In genomic region chr11:57499413-57499982, GRCh38 we compare ENCODE assay signal across 8 cellular contexts. TPM values are rescaled to one million over a fixed set of nuclear protein-coding genes. Genes with fewer than 3 reads are reported as not detected.
DNase-seq lines count a peak whose midpoint lies in the region; FAIRE-seq and TF ChIP-seq lines count a peak whose summit lies in the region.

No MANE protein-coding gene starts in this region.

- H3K9ac ChIP-seq in mucosa of stomach (ENCODE audit: low read length), result no peak overlapping the region

- intact Hi-C loops in testis (cut with DNase I; ENCODE audit: low total_unique reads), result no loop called here

- peaks cover 0 to 16% of the 10 kb centered on the region in 2 experiments; a peak in 1 of 3 replicates for H3K36me3 ChIP-seq in HEK293 (ENCODE audit: control insufficient read depth in 2 of 2, insufficient read depth in 1 of 2, low read length in 2 of 2)
- no peaks in the 10 kb centered on the region for H3K36me3 ChIP-seq in mucosa of stomach (ENCODE audit: control insufficient read depth, insufficient read depth, low read length)
- H3K36me3 ChIP-seq in testis (ENCODE audit: low read depth, missing control alignments), result no peaks in the 10 kb centered on the region

- DNase-seq in GM12891 (ENCODE audit: insufficient read length, low spot score) (peak; percentile 98), NCI-H1105 treated with DMSO at 0.1 percent for 48 hours (lab: John Stamatoyannopoulos, UW) (peak; percentile 91), fibroblast of peridontal ligament (ENCODE audit: extremely low read depth) (peak; percentile 83), testis (peak; percentile 98), SIG-M5 treated with dmso at 0.1 percent for 504 hours (lab: John Stamatoyannopoulos, UW; ENCODE audit: unreplicated experiment) (no peak)
- DNase-seq in activated CD8-positive, alpha-beta memory T cell treated with anti-CD3 and anti-CD28 coated beads, Interleukin-2, amount 50 U/mL, for 48 hours, result peak; percentile 79

- H3K4me1 ChIP-seq in HEK293 (ENCODE audit: control insufficient read depth, insufficient read depth, low read length), result no peaks in the 10 kb centered on the region
- H3K4me1 ChIP-seq in mucosa of stomach (ENCODE audit: control insufficient read depth, insufficient read depth, low read length), result peaks cover 51% of the 10 kb centered on the region
- H3K4me1 ChIP-seq in testis, result peaks cover 19% of the 10 kb centered on the region

- H3K27me3 ChIP-seq in mucosa of stomach (ENCODE audit: control insufficient read depth, insufficient read depth, low read length), result no peaks in the 10 kb centered on the region
- H3K27me3 ChIP-seq in testis, result no peaks in the 10 kb centered on the region

- CTCF ChIA-PET in HEK293 (lab: Yijun Ruan, JAX), result no interaction called here

- POLR2A ChIA-PET in HEK293 (lab: Yijun Ruan, JAX), result no interaction called here

- WGBS in testis, 2 donors, result 3 to 7% methylated on average over 11 to 33 of the region's 35 CpGs

- H3K27ac ChIP-seq in HEK293 (ENCODE audit: extremely low read depth, low read depth, low read length), result no peak overlapping the region
- H3K27ac ChIP-seq in testis, result peak overlapping the region; percentile 56 to 76

- H3K4me3 ChIP-seq in HEK293 (ENCODE audit: low read depth, low read length), result no peak overlapping the region
- peak overlapping the region; percentile 18 for H3K4me3 ChIP-seq in mucosa of stomach (ENCODE audit: low read length)
- H3K4me3 ChIP-seq in testis, result peak overlapping the region; percentile 1 to 27

- FAIRE-seq in GM12891 (lab: Jason Lieb, UNC), result peak; percentile 77

- TF ChIP-seq CTCF in HEK293 (tag by site-specific recombination; IDR thresholded peaks at IDR 0.05) (no peak), testis (IDR thresholded peaks at IDR 0.05) (peak in 1 of 3 experiments; percentile 30)

- no peaks in the 10 kb centered on the region for H3K9me3 ChIP-seq in HEK293 (ENCODE audit: control insufficient read depth, insufficient read depth, low read depth, low read length)
- H3K9me3 ChIP-seq in mucosa of stomach (ENCODE audit: control insufficient read depth, low read length), result no peaks in the 10 kb centered on the region
- no peaks in the 10 kb centered on the region for H3K9me3 ChIP-seq in testis

- TF ChIP-seq POLR2A in GM12891 (IDR thresholded peaks at IDR 0.05; ENCODE audit: low read depth, low read length) (no peak), testis (IDR thresholded peaks at IDR 0.05) (no peak)

TF ChIP-seq in GM12891, 5 proteins besides CTCF, POLR2A, EP300 and RAD21:
- TF ChIP-seq TAF1 (IDR thresholded peaks at IDR 0.05; ENCODE audit: low read depth, low read length) (no peak), POU2F2 (IDR thresholded peaks at IDR 0.05; ENCODE audit: low read depth, low read length) (no peak), PAX5 (IDR thresholded peaks at IDR 0.05; ENCODE audit: insufficient read depth, low read length, severe bottlenecking) (no peak), POLR2AphosphoS5 (IDR thresholded peaks at IDR 0.05; ENCODE audit: low read depth, low read length) (no peak), SPI1 (IDR thresholded peaks at IDR 0.05; ENCODE audit: low read depth, low read length) (no peak)

TF ChIP-seq in HEK293, 187 proteins besides CTCF, POLR2A, EP300 and RAD21 (continues in another document):
- TF ChIP-seq ZNF155 (tag by site-specific recombination; IDR thresholded peaks at IDR 0.05) (no peak), ZBTB7A (tag by site-specific recombination; IDR thresholded peaks at IDR 0.05; ENCODE audit: low read depth) (no peak), ZBTB26 (tag by site-specific recombination; optimal IDR thresholded peaks at IDR 0.05) (peak; percentile 24), ZNF223 (tag by site-specific recombination; IDR thresholded peaks at IDR 0.05) (no peak), ZNF157 (tag by site-specific recombination; IDR thresholded peaks at IDR 0.05) (no peak), ZNF302 (tag by site-specific recombination; IDR thresholded peaks at IDR 0.05; ENCODE audit: low read depth) (no peak), GLIS2 (tag by site-specific recombination; IDR thresholded peaks at IDR 0.05) (peak; percentile 79), GLI4 (tag by site-specific recombination; IDR thresholded peaks at IDR 0.05) (no peak), ZNF514 (tag by site-specific recombination; IDR thresholded peaks at IDR 0.05) (no peak), ZNF837 (tag by site-specific recombination; IDR thresholded peaks at IDR 0.05) (no peak), ZNF221 (tag by site-specific recombination; IDR thresholded peaks at IDR 0.05; ENCODE audit: borderline replicate concordance) (no peak), ZNF624 (tag by site-specific recombination; IDR thresholded peaks at IDR 0.05) (no peak), SCRT2 (tag by site-specific recombination; IDR thresholded peaks at IDR 0.05) (no peak), ZNF610 (tag by site-specific recombination; IDR thresholded peaks at IDR 0.05; ENCODE audit: borderline replicate concordance) (no peak), ZNF19 (tag by site-specific recombination; IDR thresholded peaks at IDR 0.05; ENCODE audit: low read depth) (no peak), TRIM28 (IDR thresholded peaks at IDR 0.05; ENCODE audit: borderline replicate concordance, low read length) (no peak), ZNF148 (tag by site-specific recombination; IDR thresholded peaks at IDR 0.05; ENCODE audit: borderline replicate concordance) (no peak), ZNF23 (tag by site-specific recombination; IDR thresholded peaks at IDR 0.05; ENCODE audit: borderline replicate concordance) (no peak), WT1 (tag by site-specific recombination; IDR thresholded peaks at IDR 0.05) (peak; percentile 86), ZNF280C (tag by site-specific recombination; IDR thresholded peaks at IDR 0.05) (no peak), ZNF707 (tag by site-specific recombination; IDR thresholded peaks at IDR 0.05) (no peak), ZFP69B (tag by site-specific recombination; IDR thresholded peaks at IDR 0.05) (no peak), ZBTB21 (tag by site-specific recombination; IDR thresholded peaks at IDR 0.05) (no peak), KLF16 (tag by site-specific recombination; IDR thresholded peaks at IDR 0.05) (no peak), YY2 (tag by site-specific recombination; IDR thresholded peaks at IDR 0.05) (no peak)

RNA-seq across cellular contexts. Expression of gene SLC43A1, which starts 16.0 kb away (rescaled TPM):
- polyA plus RNA-seq in GM12891 (2012; ENCODE audit: low read depth, missing spikeins), result 6.2 TPM
- 10 to 100 TPM; 12.2 to 12.3 TPM for total RNA-seq in testis
- 6.5 TPM for polyA plus RNA-seq in testis (ENCODE audit: insufficient read depth, low read depth, low replicate concordance)

RNA-seq across cellular contexts. Expression of gene TIMM10, which starts 31.1 kb away (rescaled TPM):
- polyA plus RNA-seq in GM12891 (2012; ENCODE audit: low read depth, missing spikeins), result 127 TPM
- total RNA-seq in testis, result 10 to 100 TPM; 27.7 to 49.1 TPM
- 56.9 TPM for polyA plus RNA-seq in testis (ENCODE audit: insufficient read depth, low read depth, low replicate concordance)

RNA-seq across cellular contexts. Expression of gene SMTNL1, which starts 37.9 kb away (rescaled TPM):
- polyA plus RNA-seq in GM12891 (2012; ENCODE audit: low read depth, missing spikeins), result not detected
- total RNA-seq in testis, result under 1 TPM; 0.37 to 0.47 TPM
- polyA plus RNA-seq in testis (ENCODE audit: insufficient read depth, low read depth, low replicate concordance), result 2.0 TPM

RNA-seq across cellular contexts. Expression of gene RTN4RL2, which starts 39.2 kb away (rescaled TPM):
- not detected for polyA plus RNA-seq in GM12891 (2012; ENCODE audit: low read depth, missing spikeins)
- 1 to 10 TPM; 2.3 to 2.5 TPM for total RNA-seq in testis
- polyA plus RNA-seq in testis (ENCODE audit: insufficient read depth, low read depth, low replicate concordance), result 3.2 TPM
